In genomic region chr2:201881731-201882130, GRCh38 we compare ENCODE assay signal across 17 cellular contexts.
DNase-seq lines count a peak whose midpoint lies in the region; ATAC-seq, FAIRE-seq and TF ChIP-seq lines count a peak whose summit lies in the region.
"Had no signal": no experiment of that assay in that cellular context is flagged by ENCODE, and none has a peak within 500 bp of the region (broad histone marks: within the 10 kb centered on the region; RNA-seq: fewer than 3 reads in every experiment).

No MANE protein-coding gene starts in this region.

- no peak overlapping the region for H2BK120ac ChIP-seq in mesendoderm (ENCODE audit: low read depth, low read length)

- H3K79me2 ChIP-seq in HepG2 (ENCODE audit: insufficient read depth, low read length) (no peaks in the 10 kb centered on the region), mesendoderm (ENCODE audit: control insufficient read depth, insufficient read depth, low read length) (no peaks in the 10 kb centered on the region)

- peak overlapping the region; percentile 50 for H3K56ac ChIP-seq in mesendoderm (ENCODE audit: low read length)

- FAIRE-seq in HepG2 (lab: Jason Lieb, UNC), result no peak
- FAIRE-seq: frontal cortex had no signal

- DNase-seq in HepG2 (ENCODE audit: low spot score) (no peak), right lobe of liver (no peak), mesendoderm (no peak), H4 (ENCODE audit: low spot score) (no peak), ACHN (no peak)
- no peak for DNase-seq in stimulated activated naive CD4-positive, alpha-beta T cell (lab: John Stamatoyannopoulos, UW)
- DNase-seq: cerebellar nuclear complex; left cardiac atrium; NK-92 treated with Interleukin-12 subunit alpha and Interleukin-12 subunit beta, amount 100 ng/mL, for 24 hours; stimulated activated CD4-positive, alpha-beta T cell treated with anti-CD3 and anti-CD28 coated beads, Interleukin-12 subunit alpha, Interleukin-12 subunit beta, amount 100 ng/mL, for 4 hours; upper lobe of left lung; WERI-Rb-1 had no signal

- H3K36me3 ChIP-seq in HepG2 (replicated peaks in 1 of 2; ENCODE audit: control insufficient read depth in 1 of 2, insufficient read depth in 2 of 2, low read length in 2 of 2) (no peaks in the 10 kb centered on the region), right lobe of liver (no peaks in the 10 kb centered on the region), mesendoderm (ENCODE audit: control insufficient read depth, insufficient read depth, low read length) (no peaks in the 10 kb centered on the region)
- H3K36me3 ChIP-seq: upper lobe of left lung, WERI-Rb-1 had no signal

- in situ Hi-C loops in HepG2 (cut with HindIII; ENCODE audit: extremely low pct_ligation_motif_present, low pct_unique_long_range_greater_than_20kb) (no loop called here), ACHN (cut with HindIII; ENCODE audit: low pct_ligation_motif_present, low pct_unique_long_range_greater_than_20kb, low sequenced_read_pairs) (no loop called here)

- CTCF ChIA-PET in HepG2 (lab: Yijun Ruan, JAX; ENCODE audit: low intra/inter-chr PET ratio, low total read pairs), result no interaction called here

- no peak for TF ChIP-seq EP300 in HepG2 (IDR thresholded peaks at IDR 0.05; ENCODE audit: low read depth in 2 of 2, low read length in 2 of 2)
- no peak for TF ChIP-seq EP300 in HepG2 (CRISPR knock-in tag; IDR thresholded peaks at IDR 0.05; ENCODE audit: borderline replicate concordance)

- H2BK15ac ChIP-seq in mesendoderm (replicated peaks; ENCODE audit: low read depth), result no peak overlapping the region

- no peak overlapping the region for H3K4ac ChIP-seq in mesendoderm (ENCODE audit: low read depth, low read length)

- no peak overlapping the region for H3K18ac ChIP-seq in mesendoderm (ENCODE audit: low read length)

- H2AK5ac ChIP-seq in mesendoderm (ENCODE audit: low read length), result no peak overlapping the region

- H3K4me2 ChIP-seq in HepG2 (ENCODE audit: low read depth, low read length) (no peak overlapping the region), mesendoderm (ENCODE audit: low read length) (no peak overlapping the region)

- TF ChIP-seq CTCF in HepG2 (CRISPR knock-in tag; IDR thresholded peaks at IDR 0.05), result no peak
- no peak for TF ChIP-seq CTCF in right lobe of liver (IDR thresholded peaks at IDR 0.05)
- TF ChIP-seq CTCF in VCaP (conservative IDR thresholded peaks at IDR 0.05), result no peak

- TF ChIP-seq POLR2A in HepG2 (IDR thresholded peaks at IDR 0.05; ENCODE audit: insufficient read depth in 1 of 2, low read depth in 2 of 2, low read length in 2 of 2) (no peak), right lobe of liver (IDR thresholded peaks at IDR 0.05) (no peak)

- TF ChIP-seq RAD21 in HepG2 (CRISPR knock-in tag; IDR thresholded peaks at IDR 0.05), result no peak

- no peaks in the 10 kb centered on the region for H4K20me1 ChIP-seq in HepG2 (ENCODE audit: insufficient read depth, low read length)

- POLR2A ChIA-PET in HepG2 (lab: Yijun Ruan, JAX), result no interaction called here

- H3K23ac ChIP-seq in mesendoderm (ENCODE audit: low read length), result no peak overlapping the region

- intact Hi-C loops in HepG2 (cut with micrococcal nuclease; ENCODE audit: unreplicated experiment), result loop anchor here (10.0 kb wide), 1 partner anchor 217 kb away; no protein-coding TSS in a partner anchor
- intact Hi-C loops in right lobe of liver (cut with DNase I), result no loop called here

- H3K27ac ChIP-seq in HepG2 (ENCODE audit: extremely low read length, insufficient read depth, low read length) (no peak overlapping the region), right lobe of liver (no peak overlapping the region), VCaP (peak overlapping the region; percentile 49), mesendoderm (ENCODE audit: low read depth, low read length) (no peak overlapping the region)
- H3K27ac ChIP-seq: upper lobe of left lung, WERI-Rb-1 had no signal

- no peak overlapping the region for H4K8ac ChIP-seq in mesendoderm (ENCODE audit: low read depth, low read length)

- H2AFZ ChIP-seq in HepG2 (ENCODE audit: low read length), result no peak overlapping the region

- no TSS peak for BruUV-seq in HepG2 (replicated peaks; lab: Mats Ljungman, UMichigan)

- 61% methylated on average over 4 of the region's 4 CpGs for WGBS in HepG2 (ENCODE audit: low lambda C conversion rate)
- WGBS in right lobe of liver (ENCODE audit: insufficient coverage, low coverage, low lambda C conversion rate, missing lambda C conversion rate), result 81% methylated on average over 4 of the region's 4 CpGs
- WGBS in mesendoderm (ENCODE audit: extremely low coverage, insufficient coverage, low lambda C conversion rate), result no CpG with 5 or more reads among the region's 4 CpGs

- H3K79me1 ChIP-seq in mesendoderm (ENCODE audit: low read length), result no peaks in the 10 kb centered on the region

- H3K27me3 ChIP-seq in HepG2 (ENCODE audit: control insufficient read depth in 1 of 2, insufficient read depth in 2 of 2, low read length in 2 of 2), result peaks cover 2 to 14% of the 10 kb centered on the region in 2 experiments; a peak in 3 of 5 replicates
- H3K27me3 ChIP-seq in right lobe of liver, result no peaks in the 10 kb centered on the region
- H3K27me3 ChIP-seq in mesendoderm (ENCODE audit: insufficient read depth, low read length, poor library complexity), result no peaks in the 10 kb centered on the region
- H3K27me3 ChIP-seq: upper lobe of left lung had no signal

- ATAC-seq in HepG2 (no peak), right lobe of liver (no peak), HG03565 (IDR thresholded peaks at IDR 0.05; ENCODE audit: unreplicated experiment) (no peak)
- ATAC-seq: activated CD8-positive, alpha-beta T cell treated with anti-CD3 and anti-CD28 coated beads for 36 hours; Right ventricle myocardium inferior had no signal

- H3K4me1 ChIP-seq in HepG2 (ENCODE audit: insufficient read depth, low read length) (no peaks in the 10 kb centered on the region), right lobe of liver (no peaks in the 10 kb centered on the region), mesendoderm (ENCODE audit: control insufficient read depth, low read depth, low read length) (peaks cover 4% of the 10 kb centered on the region)

- H2BK5ac ChIP-seq in mesendoderm (ENCODE audit: low read length), result no peak overlapping the region

- no peak overlapping the region for H4K5ac ChIP-seq in mesendoderm (ENCODE audit: low read length)

- H3K4me3 ChIP-seq in HepG2 (replicated peaks in 1 of 3; ENCODE audit: insufficient read depth in 1 of 3, low read depth in 2 of 3, low read length in 3 of 3), result no peak overlapping the region
- no peak overlapping the region for H3K4me3 ChIP-seq in right lobe of liver
- H3K4me3 ChIP-seq in mesendoderm (ENCODE audit: low read length), result no peak overlapping the region
- H3K4me3 ChIP-seq: upper lobe of left lung had no signal

- H3K9ac ChIP-seq in HepG2 (ENCODE audit: insufficient read depth, low read depth, low read length), result no peak overlapping the region
- no peak overlapping the region for H3K9ac ChIP-seq in mesendoderm (ENCODE audit: low read length)

- H3K9me3 ChIP-seq in HepG2 (ENCODE audit: low read length), result no peaks in the 10 kb centered on the region
- H3K9me3 ChIP-seq in right lobe of liver, result no peaks in the 10 kb centered on the region
- H3K9me3 ChIP-seq: upper lobe of left lung had no signal

TF ChIP-seq in HepG2, 621 proteins besides CTCF, POLR2A, EP300 and RAD21:
- TF ChIP-seq HNRNPK (IDR thresholded peaks at IDR 0.05; ENCODE audit: low read depth, low read length, poor library complexity, severe bottlenecking) (peak; percentile 9), ZNF513 (CRISPR knock-in tag; conservative IDR thresholded peaks at IDR 0.05) (no peak)
